ENCODE assay signal across 8 cellular contexts in genomic region chr17:59290146-59290998, GRCh38. TPM values are rescaled to one million over a fixed set of nuclear protein-coding genes. Genes with fewer than 3 reads are reported as not detected.
DNase-seq lines count a peak whose midpoint lies in the region; FAIRE-seq and TF ChIP-seq lines count a peak whose summit lies in the region.
"Not testable (repeated sequence)": the region's sequence is repeated elsewhere in the genome, so short reads cannot be mapped to it uniquely, and the experiment has no call there.

No MANE protein-coding gene starts in this region.

- DNase-seq in BE2C (peak; percentile 49), GF-D8 (lab: John Stamatoyannopoulos, UW) (peak; percentile 60), NB4 (ENCODE audit: low read depth) (peak; percentile 43), NCI-H69 (lab: John Stamatoyannopoulos, UW) (peak; percentile 63), Peyer's patch (peak in 1 of 3 donors; percentile 51), H1 (ENCODE audit: low read depth in 1 of 2, low spot score in 2 of 2) (peak; percentile 10 to 53), kidney tubule cell (ENCODE audit: low spot score) (peak; percentile 18)
- not testable (repeated sequence) for DNase-seq in neuronal stem cell (ENCODE audit: low spot score)

- WGBS in H1 (ENCODE audit: extremely low coverage in 1 of 2, insufficient coverage in 1 of 2, insufficient read length in 1 of 2, insufficient replicate concordance in 2 of 2, low coverage in 1 of 2, low lambda C conversion rate in 2 of 2, missing lambda C conversion rate in 1 of 2), 2 experiments = 46% methylated on average over 12 of the region's 13 CpGs; no CpG with 5 or more reads in 1 of the 2 experiments
- WGBS in neuronal stem cell (ENCODE audit: extremely low coverage in 2 of 2, insufficient read length in 2 of 2, insufficient replicate concordance in 1 of 2), 2 donors = no CpG with 5 or more reads among the region's 13 CpGs

- not testable (repeated sequence) for TF ChIP-seq POLR2A in NB4 (IDR thresholded peaks at IDR 0.05; ENCODE audit: extremely low read depth, insufficient read length); H1 (IDR thresholded peaks at IDR 0.05; ENCODE audit: control extremely low read depth in 1 of 2, low read depth in 2 of 2, low read length in 2 of 2)
- TF ChIP-seq POLR2A in Peyer's patch (IDR thresholded peaks at IDR 0.05) = peak in 1 of 2 donors; percentile 16

- H2BK5ac ChIP-seq in H1 (ENCODE audit: low read depth, low read length); neuronal stem cell (ENCODE audit: low read length): not testable (repeated sequence)

- peak overlapping the region in 3 of 4 donors; percentile 10 to 86 (median 72) for H3K27ac ChIP-seq in Peyer's patch
- not testable (repeated sequence) for H3K27ac ChIP-seq in H1 (ENCODE audit: low read depth, low read length); neuronal stem cell (replicated peaks; ENCODE audit: low read length)

- not testable (repeated sequence) for H2AK5ac ChIP-seq in H1 (ENCODE audit: low read depth, low read length); neuronal stem cell (ENCODE audit: low read depth, low read length)

- H3K9me3 ChIP-seq in BE2C; Peyer's patch; H1 (ENCODE audit: insufficient read depth in 2 of 2, low read depth in 1 of 2, low read length in 1 of 2); neuronal stem cell (replicated peaks in 1 of 2; ENCODE audit: control insufficient read depth in 2 of 2, insufficient read depth in 1 of 2, low read depth in 1 of 2, low read length in 2 of 2): not testable (repeated sequence)

- POLR2A ChIA-PET in H1 (lab: Charles Lee; ENCODE audit: partially characterized antibody) = not testable (repeated sequence)

- TF ChIP-seq CTCF in BE2C (IDR thresholded peaks at IDR 0.05; ENCODE audit: low read depth, low read length); NB4 (IDR thresholded peaks at IDR 0.05; ENCODE audit: low read depth, low read length); Peyer's patch (IDR thresholded peaks at IDR 0.05); H1 (IDR thresholded peaks at IDR 0.05; ENCODE audit: control extremely low read depth in 1 of 3, insufficient read depth in 1 of 3, low read depth in 1 of 3, low read length in 3 of 3): not testable (repeated sequence)

- not testable (repeated sequence) for H3K23ac ChIP-seq in H1 (ENCODE audit: insufficient read length); neuronal stem cell (ENCODE audit: low read depth, low read length, poor library complexity)

- peak; percentile 19 for FAIRE-seq in H1 (lab: Jason Lieb, UNC)

- not testable (repeated sequence) for H3K36me3 ChIP-seq in BE2C; Peyer's patch; H1 (ENCODE audit: control insufficient read depth in 2 of 4, insufficient read depth in 4 of 4, low read length in 3 of 4); neuronal stem cell (replicated peaks in 1 of 2; ENCODE audit: control insufficient read depth in 2 of 2, insufficient read depth in 2 of 2, low read length in 2 of 2)

- not testable (repeated sequence) for H3K18ac ChIP-seq in H1 (ENCODE audit: extremely low read depth, low read length); neuronal stem cell (ENCODE audit: low read length)

- not testable (repeated sequence) for H3K14ac ChIP-seq in H1 (ENCODE audit: insufficient read length); neuronal stem cell (ENCODE audit: low read length)

- not testable (repeated sequence) for H3K23me2 ChIP-seq in H1 (ENCODE audit: low read depth, low read length)

- not testable (repeated sequence) for H3K4me3 ChIP-seq in BE2C (ENCODE audit: low read depth, low read length); NB4 (ENCODE audit: low read depth, low read length); Peyer's patch; H1 (ENCODE audit: extremely low read depth in 1 of 4, insufficient read depth in 2 of 4, low read depth in 3 of 4, low read length in 4 of 4); neuronal stem cell (ENCODE audit: low read length in 2 of 2)

- not testable (repeated sequence) for H2BK20ac ChIP-seq in H1 (ENCODE audit: low read length)

- H2BK15ac ChIP-seq in H1 (ENCODE audit: low read length); neuronal stem cell (ENCODE audit: low read length): not testable (repeated sequence)

- H2BK12ac ChIP-seq in H1 (ENCODE audit: low read depth, low read length) = peak overlapping the region; percentile 9; the same call in 1 of the 2 replicates
- H2BK12ac ChIP-seq in neuronal stem cell (ENCODE audit: low read length) = not testable (repeated sequence)

- not testable (repeated sequence) for H3K27me3 ChIP-seq in BE2C; Peyer's patch; H1 (replicated peaks in 1 of 4; ENCODE audit: control insufficient read depth in 3 of 4, extremely low read depth in 1 of 4, insufficient read depth in 3 of 4, low read length in 3 of 4); neuronal stem cell (ENCODE audit: control insufficient read depth in 3 of 3, insufficient read depth in 3 of 3, low read depth in 1 of 3, low read length in 3 of 3)

- H3K56ac ChIP-seq in H1 (replicated peaks; ENCODE audit: insufficient read length, low read depth, low read length) = not testable (repeated sequence)

- H3K79me2 ChIP-seq in H1 (ENCODE audit: control insufficient read depth in 1 of 2, insufficient read depth in 2 of 2, low read length in 2 of 2) = not testable (repeated sequence)

- H3K4me1 ChIP-seq in BE2C; H1 (replicated peaks in 1 of 4; ENCODE audit: control insufficient read depth in 3 of 4, insufficient read depth in 4 of 4, low read length in 3 of 4); neuronal stem cell (ENCODE audit: control insufficient read depth in 2 of 2, insufficient read depth in 1 of 2, low read depth in 1 of 2, low read length in 2 of 2): not testable (repeated sequence)
- peaks cover 0 to 15% (median 1%) of the 10 kb centered on the region in 4 donors for H3K4me1 ChIP-seq in Peyer's patch

- H2BK120ac ChIP-seq in H1 (replicated peaks; ENCODE audit: low read depth, low read length); neuronal stem cell (ENCODE audit: low read depth, low read length): not testable (repeated sequence)

- H3K9ac ChIP-seq in H1 (replicated peaks in 1 of 4; ENCODE audit: extremely low read depth in 1 of 4, low read depth in 3 of 4, low read length in 3 of 4); neuronal stem cell (ENCODE audit: low read depth, low read length, poor library complexity): not testable (repeated sequence)

- not testable (repeated sequence) for H2AFZ ChIP-seq in H1 (ENCODE audit: low read length)
- H2AFZ ChIP-seq in neuronal stem cell (ENCODE audit: low read length) = peak overlapping the region; percentile 71

- CTCF ChIA-PET in H1 (lab: Charles Lee; ENCODE audit: partially characterized antibody) = not testable (repeated sequence)

- H4K20me1 ChIP-seq in H1 (replicated peaks in 1 of 2; ENCODE audit: control insufficient read depth in 1 of 2, insufficient read depth in 2 of 2, low read length in 2 of 2) = not testable (repeated sequence)

- not testable (repeated sequence) for H4K5ac ChIP-seq in H1 (ENCODE audit: insufficient read length, low read depth, low read length)

- H4K91ac ChIP-seq in H1 (replicated peaks; ENCODE audit: insufficient read length, low read length); neuronal stem cell (ENCODE audit: low read depth, low read length, poor library complexity): not testable (repeated sequence)

- H4K8ac ChIP-seq in H1 (ENCODE audit: extremely low read depth, insufficient read depth, low read length); neuronal stem cell (ENCODE audit: low read depth, low read length): not testable (repeated sequence)

- TF ChIP-seq EP300 in H1 (IDR thresholded peaks at IDR 0.05; ENCODE audit: borderline replicate concordance in 1 of 2, low read depth in 2 of 2, low read length in 2 of 2) = not testable (repeated sequence)

- H3K4me2 ChIP-seq in H1 (ENCODE audit: insufficient read depth in 1 of 2, low read depth in 2 of 2, low read length in 2 of 2) = peak overlapping the region; percentile 14 to 32; a peak in 1 of 4 replicates
- not testable (repeated sequence) for H3K4me2 ChIP-seq in neuronal stem cell (ENCODE audit: insufficient read depth, low read length, poor library complexity, severe bottlenecking)

- not testable (repeated sequence) for H3K4ac ChIP-seq in H1 (replicated peaks; ENCODE audit: insufficient read length, low read depth, low read length); neuronal stem cell (ENCODE audit: low read length)

- TF ChIP-seq RAD21 in H1 (IDR thresholded peaks at IDR 0.05 in 1 of 2, conservative IDR thresholded peaks at IDR 0.05 in 1 of 2; ENCODE audit: low read depth in 2 of 2, low read length in 2 of 2) = not testable (repeated sequence)

- H3K79me1 ChIP-seq in H1 (ENCODE audit: low read depth, low read length); neuronal stem cell (ENCODE audit: low read depth, low read length): not testable (repeated sequence)

RNA-seq across cellular contexts. Expression of gene YPEL2, which starts 41.1 kb away (rescaled TPM):
- 1.3 TPM for polyA plus RNA-seq in BE2C (2012; ENCODE audit: insufficient read depth, insufficient read length, low read depth)
- 10 to 100 TPM; 16.5 to 24.1 (median 21.8) TPM for total RNA-seq in Peyer's patch
- total RNA-seq in H1 (2021; fragmentation: NEBNext Ultra II Directional; extraction: Animal tissue kit (Norgen Biotek cat#: 25700)) = 3.2 and 3.5 TPM in 2 replicates
- 1.4 and 1.6 TPM in 2 replicates for polyA plus RNA-seq in H1 (2011; rRNA removed)
- polyA plus RNA-seq in H1 (2011; cell fraction: cytosol; rRNA removed) = 2.1 TPM
- 2.4 TPM for polyA plus RNA-seq in H1 (2011; cell fraction: nucleus; rRNA removed)
- 1.8 to 2.8 TPM (median 2.2 TPM) in 4 replicates for polyA plus RNA-seq in H1 (2012, experiment 1 of 2)
- 0.28 TPM for polyA plus RNA-seq in H1 (2012, experiment 2 of 2)
- 1.1 TPM for polyA plus RNA-seq in H1 (2013, experiment 1 of 2)
- polyA plus RNA-seq in H1 (2013, experiment 2 of 2) = 1.3 TPM
- 6.0 and 6.5 TPM in 2 replicates for polyA minus RNA-seq in H1 (2011; rRNA and poly(A)+ RNA removed)
- 4.3 TPM for polyA minus RNA-seq in H1 (2011; cell fraction: cytosol; rRNA and poly(A)+ RNA removed)
- 5.6 TPM for polyA minus RNA-seq in H1 (2011; cell fraction: nucleus; rRNA and poly(A)+ RNA removed)
- 9.8 TPM for polyA plus RNA-seq in neuronal stem cell (2013, experiment 1 of 2)
- 9.6 TPM for polyA plus RNA-seq in neuronal stem cell (2013, experiment 2 of 2)
